Comparison of ENCODE assay signal across 20 cellular contexts in genomic region chr6:22556298-22556697, GRCh38.
"Had no signal": no experiment of that assay in that cellular context is flagged by ENCODE, and none has a peak within 500 bp of the region (broad histone marks: within the 10 kb centered on the region; RNA-seq: fewer than 3 reads in every experiment).

No MANE protein-coding gene starts in this region.

- H3K36me3 ChIP-seq: ascending aorta had no signal

- H3K9me3 ChIP-seq: ascending aorta had no signal

- H3K27me3 ChIP-seq: ascending aorta had no signal

- DNase-seq: activated CD4-positive, alpha-beta T cell treated with anti-CD3 and anti-CD28 coated beads for 4 hours; activated CD8-positive, alpha-beta memory T cell treated with anti-CD3 and anti-CD28 coated beads, Interleukin-2, amount 50 U/mL, for 4 hours; activated CD8-positive, alpha-beta T cell treated with anti-CD3 and anti-CD28 coated beads for 36 hours; activated naive CD8-positive, alpha-beta T cell treated with anti-CD3 and anti-CD28 coated beads, Interleukin-2, amount 50 U/mL, for 24 hours; activated T-cell treated with anti-CD3 and anti-CD28 coated beads, Interleukin-2, amount 50 U/mL, for 72 hours; amniotic stem cell; Karpas-422; MM.1S; NCI-H1105; NCI-H1436; NCI-H1694 treated with DMSO at 0.1 percent for 48 hours; NCI-H2029 treated with DMSO at 0.1 percent for 48 hours; NCI-H524 treated with DMSO at 0.1 percent for 48 hours; NCI-H748 treated with DMSO at 0.1 percent for 48 hours; PC-3; SIG-M5; T-helper 1 cell had no signal

- H3K4me3 ChIP-seq: ascending aorta, K562, SK-N-MC had no signal

- H3K27ac ChIP-seq: ascending aorta, SK-N-MC had no signal
